In the genomic region with DNA sequence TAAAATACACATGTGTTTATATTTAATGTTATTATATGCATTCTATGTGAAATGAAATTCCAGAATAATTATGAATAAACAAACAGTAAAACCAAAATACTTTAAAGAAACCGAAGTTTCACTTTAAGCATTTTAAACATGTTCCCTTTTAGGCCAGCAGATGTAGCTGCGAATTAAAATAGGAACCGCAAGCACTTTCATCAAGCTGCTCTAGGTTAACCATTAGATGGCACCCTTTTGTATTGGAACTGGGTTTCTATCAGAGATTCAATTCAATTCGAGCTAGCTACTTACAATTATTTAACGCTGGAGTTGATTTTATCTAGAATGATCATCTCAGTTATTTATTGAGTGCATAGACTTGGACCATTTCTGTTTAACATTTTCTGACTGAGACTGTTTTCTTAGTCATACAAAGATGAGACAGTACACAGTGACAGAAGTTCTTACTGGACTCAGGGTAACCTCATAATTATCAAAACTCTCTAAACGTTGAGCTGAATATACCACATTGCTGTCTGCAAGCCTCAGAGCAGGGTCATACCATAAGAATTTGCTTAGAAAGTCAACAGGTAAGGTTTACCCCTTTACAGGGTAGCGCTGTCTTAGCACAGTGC, we compare ENCODE assay signal across 1 cellular context.
TF ChIP-seq lines count a peak whose summit lies in the region.

No MANE protein-coding gene starts in this region.

TF ChIP-seq in GM12878, 131 proteins besides CTCF, POLR2A, EP300 and RAD21 (continued from another document and continues in another):
- TF ChIP-seq, protein P1, sequence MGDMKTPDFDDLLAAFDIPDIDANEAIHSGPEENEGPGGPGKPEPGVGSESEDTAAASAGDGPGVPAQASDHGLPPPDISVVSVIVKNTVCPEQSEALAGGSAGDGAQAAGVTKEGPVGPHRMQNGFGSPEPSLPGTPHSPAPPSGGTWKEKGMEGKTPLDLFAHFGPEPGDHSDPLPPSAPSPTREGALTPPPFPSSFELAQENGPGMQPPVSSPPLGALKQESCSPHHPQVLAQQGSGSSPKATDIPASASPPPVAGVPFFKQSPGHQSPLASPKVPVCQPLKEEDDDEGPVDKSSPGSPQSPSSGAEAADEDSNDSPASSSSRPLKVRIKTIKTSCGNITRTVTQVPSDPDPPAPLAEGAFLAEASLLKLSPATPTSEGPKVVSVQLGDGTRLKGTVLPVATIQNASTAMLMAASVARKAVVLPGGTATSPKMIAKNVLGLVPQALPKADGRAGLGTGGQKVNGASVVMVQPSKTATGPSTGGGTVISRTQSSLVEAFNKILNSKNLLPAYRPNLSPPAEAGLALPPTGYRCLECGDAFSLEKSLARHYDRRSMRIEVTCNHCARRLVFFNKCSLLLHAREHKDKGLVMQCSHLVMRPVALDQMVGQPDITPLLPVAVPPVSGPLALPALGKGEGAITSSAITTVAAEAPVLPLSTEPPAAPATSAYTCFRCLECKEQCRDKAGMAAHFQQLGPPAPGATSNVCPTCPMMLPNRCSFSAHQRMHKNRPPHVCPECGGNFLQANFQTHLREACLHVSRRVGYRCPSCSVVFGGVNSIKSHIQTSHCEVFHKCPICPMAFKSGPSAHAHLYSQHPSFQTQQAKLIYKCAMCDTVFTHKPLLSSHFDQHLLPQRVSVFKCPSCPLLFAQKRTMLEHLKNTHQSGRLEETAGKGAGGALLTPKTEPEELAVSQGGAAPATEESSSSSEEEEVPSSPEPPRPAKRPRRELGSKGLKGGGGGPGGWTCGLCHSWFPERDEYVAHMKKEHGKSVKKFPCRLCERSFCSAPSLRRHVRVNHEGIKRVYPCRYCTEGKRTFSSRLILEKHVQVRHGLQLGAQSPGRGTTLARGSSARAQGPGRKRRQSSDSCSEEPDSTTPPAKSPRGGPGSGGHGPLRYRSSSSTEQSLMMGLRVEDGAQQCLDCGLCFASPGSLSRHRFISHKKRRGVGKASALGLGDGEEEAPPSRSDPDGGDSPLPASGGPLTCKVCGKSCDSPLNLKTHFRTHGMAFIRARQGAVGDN (IDR thresholded peaks at IDR 0.05): peak; percentile 30; the same call in 1 of the 2 replicates
- TF ChIP-seq HCFC1 (IDR thresholded peaks at IDR 0.05; ENCODE audit: low read length) (no peak), DPF2 (IDR thresholded peaks at IDR 0.05) (no peak), HDAC2 (IDR thresholded peaks at IDR 0.05) (no peak), NFIC (IDR thresholded peaks at IDR 0.05; ENCODE audit: low read depth, low read length) (no peak), HDGF (IDR thresholded peaks at IDR 0.05) (no peak), CHD2 (IDR thresholded peaks at IDR 0.05; ENCODE audit: borderline replicate concordance, low read depth, low read length) (no peak), BRCA1 (IDR thresholded peaks at IDR 0.05; ENCODE audit: low read depth, low read length) (no peak), MTA2 (IDR thresholded peaks at IDR 0.05; ENCODE audit: low read depth) (no peak), ZNF384 (IDR thresholded peaks at IDR 0.05; ENCODE audit: borderline replicate concordance, low read depth, low read length) (no peak), TAF1 (IDR thresholded peaks at IDR 0.05; ENCODE audit: borderline replicate concordance, low read depth, low read length) (no peak), RUNX3 (IDR thresholded peaks at IDR 0.05; ENCODE audit: low read length) (peak; percentile 87), SRF (IDR thresholded peaks at IDR 0.05; ENCODE audit: low read depth in 2 of 2, low read length in 2 of 2) (no peak), STAT3 (IDR thresholded peaks at IDR 0.05; ENCODE audit: low read depth, low read length) (no peak; the same call in 1 of the 2 replicates), EZH2 (IDR thresholded peaks at IDR 0.05; ENCODE audit: borderline replicate concordance, control insufficient read depth, low read depth, low read length) (no peak), NFXL1 (IDR thresholded peaks at IDR 0.05; ENCODE audit: borderline replicate concordance) (no peak), NR2C2 (IDR thresholded peaks at IDR 0.05; ENCODE audit: borderline replicate concordance, control insufficient read depth, insufficient read length, low read depth) (no peak), FOXM1 (IDR thresholded peaks at IDR 0.05; ENCODE audit: low read depth, low read length) (peak; percentile 49; the same call in 1 of the 2 replicates), MXI1 (IDR thresholded peaks at IDR 0.05; ENCODE audit: low read depth, low read length) (0 out of 2 replicates have a peak, but pooled peaks have one; percentile 12), POU2F2 (IDR thresholded peaks at IDR 0.05; ENCODE audit: borderline replicate concordance, low read depth, low read length) (peak; percentile 33; the same call in 1 of the 3 replicates), SREBF2 (IDR thresholded peaks at IDR 0.05; ENCODE audit: low read length) (no peak), BHLHE40 (IDR thresholded peaks at IDR 0.05; ENCODE audit: borderline replicate concordance in 1 of 2, low read depth in 2 of 2, low read length in 1 of 2) (no peak), KDM1A (IDR thresholded peaks at IDR 0.05; ENCODE audit: borderline replicate concordance) (no peak), YY1 (IDR thresholded peaks at IDR 0.05; ENCODE audit: low read depth, low read length) (0 out of 2 replicates have a peak, but pooled peaks have one; percentile 32), TARDBP (IDR thresholded peaks at IDR 0.05; ENCODE audit: borderline replicate concordance) (no peak), MEF2A (IDR thresholded peaks at IDR 0.05; ENCODE audit: insufficient read depth, low read depth, low read length) (0 out of 2 replicates have a peak, but pooled peaks have one; percentile 9), WRNIP1 (IDR thresholded peaks at IDR 0.05; ENCODE audit: borderline replicate concordance, low read depth, low read length) (no peak), SUPT20H (IDR thresholded peaks at IDR 0.05; ENCODE audit: borderline replicate concordance, control insufficient read depth, low read depth, low read length) (no peak), IRF4 (IDR thresholded peaks at IDR 0.05; ENCODE audit: low read depth, low read length) (0 out of 2 replicates have a peak, but pooled peaks have one; percentile 50), KLF5 (IDR thresholded peaks at IDR 0.05; ENCODE audit: partially characterized antibody) (no peak), RBBP5 (conservative IDR thresholded peaks at IDR 0.05) (no peak), NBN (IDR thresholded peaks at IDR 0.05) (no peak), SIX5 (IDR thresholded peaks at IDR 0.05; ENCODE audit: low read depth, low read length, severe bottlenecking) (no peak)
- TF ChIP-seq, protein P2, sequence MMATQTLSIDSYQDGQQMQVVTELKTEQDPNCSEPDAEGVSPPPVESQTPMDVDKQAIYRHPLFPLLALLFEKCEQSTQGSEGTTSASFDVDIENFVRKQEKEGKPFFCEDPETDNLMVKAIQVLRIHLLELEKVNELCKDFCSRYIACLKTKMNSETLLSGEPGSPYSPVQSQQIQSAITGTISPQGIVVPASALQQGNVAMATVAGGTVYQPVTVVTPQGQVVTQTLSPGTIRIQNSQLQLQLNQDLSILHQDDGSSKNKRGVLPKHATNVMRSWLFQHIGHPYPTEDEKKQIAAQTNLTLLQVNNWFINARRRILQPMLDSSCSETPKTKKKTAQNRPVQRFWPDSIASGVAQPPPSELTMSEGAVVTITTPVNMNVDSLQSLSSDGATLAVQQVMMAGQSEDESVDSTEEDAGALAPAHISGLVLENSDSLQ (IDR thresholded peaks at IDR 0.05): no peak
- TF ChIP-seq, protein P3, sequence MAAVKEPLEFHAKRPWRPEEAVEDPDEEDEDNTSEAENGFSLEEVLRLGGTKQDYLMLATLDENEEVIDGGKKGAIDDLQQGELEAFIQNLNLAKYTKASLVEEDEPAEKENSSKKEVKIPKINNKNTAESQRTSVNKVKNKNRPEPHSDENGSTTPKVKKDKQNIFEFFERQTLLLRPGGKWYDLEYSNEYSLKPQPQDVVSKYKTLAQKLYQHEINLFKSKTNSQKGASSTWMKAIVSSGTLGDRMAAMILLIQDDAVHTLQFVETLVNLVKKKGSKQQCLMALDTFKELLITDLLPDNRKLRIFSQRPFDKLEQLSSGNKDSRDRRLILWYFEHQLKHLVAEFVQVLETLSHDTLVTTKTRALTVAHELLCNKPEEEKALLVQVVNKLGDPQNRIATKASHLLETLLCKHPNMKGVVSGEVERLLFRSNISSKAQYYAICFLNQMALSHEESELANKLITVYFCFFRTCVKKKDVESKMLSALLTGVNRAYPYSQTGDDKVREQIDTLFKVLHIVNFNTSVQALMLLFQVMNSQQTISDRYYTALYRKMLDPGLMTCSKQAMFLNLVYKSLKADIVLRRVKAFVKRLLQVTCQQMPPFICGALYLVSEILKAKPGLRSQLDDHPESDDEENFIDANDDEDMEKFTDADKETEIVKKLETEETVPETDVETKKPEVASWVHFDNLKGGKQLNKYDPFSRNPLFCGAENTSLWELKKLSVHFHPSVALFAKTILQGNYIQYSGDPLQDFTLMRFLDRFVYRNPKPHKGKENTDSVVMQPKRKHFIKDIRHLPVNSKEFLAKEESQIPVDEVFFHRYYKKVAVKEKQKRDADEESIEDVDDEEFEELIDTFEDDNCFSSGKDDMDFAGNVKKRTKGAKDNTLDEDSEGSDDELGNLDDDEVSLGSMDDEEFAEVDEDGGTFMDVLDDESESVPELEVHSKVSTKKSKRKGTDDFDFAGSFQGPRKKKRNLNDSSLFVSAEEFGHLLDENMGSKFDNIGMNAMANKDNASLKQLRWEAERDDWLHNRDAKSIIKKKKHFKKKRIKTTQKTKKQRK (IDR thresholded peaks at IDR 0.05; ENCODE audit: low read depth, low read length): no peak
- TF ChIP-seq, protein P4, sequence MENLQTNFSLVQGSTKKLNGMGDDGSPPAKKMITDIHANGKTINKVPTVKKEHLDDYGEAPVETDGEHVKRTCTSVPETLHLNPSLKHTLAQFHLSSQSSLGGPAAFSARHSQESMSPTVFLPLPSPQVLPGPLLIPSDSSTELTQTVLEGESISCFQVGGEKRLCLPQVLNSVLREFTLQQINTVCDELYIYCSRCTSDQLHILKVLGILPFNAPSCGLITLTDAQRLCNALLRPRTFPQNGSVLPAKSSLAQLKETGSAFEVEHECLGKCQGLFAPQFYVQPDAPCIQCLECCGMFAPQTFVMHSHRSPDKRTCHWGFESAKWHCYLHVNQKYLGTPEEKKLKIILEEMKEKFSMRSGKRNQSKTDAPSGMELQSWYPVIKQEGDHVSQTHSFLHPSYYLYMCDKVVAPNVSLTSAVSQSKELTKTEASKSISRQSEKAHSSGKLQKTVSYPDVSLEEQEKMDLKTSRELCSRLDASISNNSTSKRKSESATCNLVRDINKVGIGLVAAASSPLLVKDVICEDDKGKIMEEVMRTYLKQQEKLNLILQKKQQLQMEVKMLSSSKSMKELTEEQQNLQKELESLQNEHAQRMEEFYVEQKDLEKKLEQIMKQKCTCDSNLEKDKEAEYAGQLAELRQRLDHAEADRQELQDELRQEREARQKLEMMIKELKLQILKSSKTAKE (IDR thresholded peaks at IDR 0.05; ENCODE audit: low read depth, poor library complexity, severe bottlenecking): peak; percentile 58
- TF ChIP-seq, protein P5, sequence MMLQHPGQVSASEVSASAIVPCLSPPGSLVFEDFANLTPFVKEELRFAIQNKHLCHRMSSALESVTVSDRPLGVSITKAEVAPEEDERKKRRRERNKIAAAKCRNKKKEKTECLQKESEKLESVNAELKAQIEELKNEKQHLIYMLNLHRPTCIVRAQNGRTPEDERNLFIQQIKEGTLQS (IDR thresholded peaks at IDR 0.05; ENCODE audit: borderline replicate concordance, extremely low read depth, low read depth, low read length): no peak
- TF ChIP-seq, protein P6, sequence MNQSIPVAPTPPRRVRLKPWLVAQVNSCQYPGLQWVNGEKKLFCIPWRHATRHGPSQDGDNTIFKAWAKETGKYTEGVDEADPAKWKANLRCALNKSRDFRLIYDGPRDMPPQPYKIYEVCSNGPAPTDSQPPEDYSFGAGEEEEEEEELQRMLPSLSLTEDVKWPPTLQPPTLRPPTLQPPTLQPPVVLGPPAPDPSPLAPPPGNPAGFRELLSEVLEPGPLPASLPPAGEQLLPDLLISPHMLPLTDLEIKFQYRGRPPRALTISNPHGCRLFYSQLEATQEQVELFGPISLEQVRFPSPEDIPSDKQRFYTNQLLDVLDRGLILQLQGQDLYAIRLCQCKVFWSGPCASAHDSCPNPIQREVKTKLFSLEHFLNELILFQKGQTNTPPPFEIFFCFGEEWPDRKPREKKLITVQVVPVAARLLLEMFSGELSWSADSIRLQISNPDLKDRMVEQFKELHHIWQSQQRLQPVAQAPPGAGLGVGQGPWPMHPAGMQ (IDR thresholded peaks at IDR 0.05; ENCODE audit: borderline replicate concordance): no peak
- TF ChIP-seq, protein P7, sequence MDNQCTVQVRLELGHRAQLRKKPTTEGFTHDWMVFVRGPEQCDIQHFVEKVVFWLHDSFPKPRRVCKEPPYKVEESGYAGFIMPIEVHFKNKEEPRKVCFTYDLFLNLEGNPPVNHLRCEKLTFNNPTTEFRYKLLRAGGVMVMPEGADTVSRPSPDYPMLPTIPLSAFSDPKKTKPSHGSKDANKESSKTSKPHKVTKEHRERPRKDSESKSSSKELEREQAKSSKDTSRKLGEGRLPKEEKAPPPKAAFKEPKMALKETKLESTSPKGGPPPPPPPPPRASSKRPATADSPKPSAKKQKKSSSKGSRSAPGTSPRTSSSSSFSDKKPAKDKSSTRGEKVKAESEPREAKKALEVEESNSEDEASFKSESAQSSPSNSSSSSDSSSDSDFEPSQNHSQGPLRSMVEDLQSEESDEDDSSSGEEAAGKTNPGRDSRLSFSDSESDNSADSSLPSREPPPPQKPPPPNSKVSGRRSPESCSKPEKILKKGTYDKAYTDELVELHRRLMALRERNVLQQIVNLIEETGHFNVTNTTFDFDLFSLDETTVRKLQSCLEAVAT (IDR thresholded peaks at IDR 0.05): no peak
- TF ChIP-seq, protein P8, sequence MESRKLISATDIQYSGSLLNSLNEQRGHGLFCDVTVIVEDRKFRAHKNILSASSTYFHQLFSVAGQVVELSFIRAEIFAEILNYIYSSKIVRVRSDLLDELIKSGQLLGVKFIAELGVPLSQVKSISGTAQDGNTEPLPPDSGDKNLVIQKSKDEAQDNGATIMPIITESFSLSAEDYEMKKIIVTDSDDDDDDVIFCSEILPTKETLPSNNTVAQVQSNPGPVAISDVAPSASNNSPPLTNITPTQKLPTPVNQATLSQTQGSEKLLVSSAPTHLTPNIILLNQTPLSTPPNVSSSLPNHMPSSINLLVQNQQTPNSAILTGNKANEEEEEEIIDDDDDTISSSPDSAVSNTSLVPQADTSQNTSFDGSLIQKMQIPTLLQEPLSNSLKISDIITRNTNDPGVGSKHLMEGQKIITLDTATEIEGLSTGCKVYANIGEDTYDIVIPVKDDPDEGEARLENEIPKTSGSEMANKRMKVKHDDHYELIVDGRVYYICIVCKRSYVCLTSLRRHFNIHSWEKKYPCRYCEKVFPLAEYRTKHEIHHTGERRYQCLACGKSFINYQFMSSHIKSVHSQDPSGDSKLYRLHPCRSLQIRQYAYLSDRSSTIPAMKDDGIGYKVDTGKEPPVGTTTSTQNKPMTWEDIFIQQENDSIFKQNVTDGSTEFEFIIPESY (IDR thresholded peaks at IDR 0.05): no peak
